ENCODE assay signal across 1 cellular context in genomic region chr12:89709157-89709993, GRCh38.
A peak's percentile ranks its signal among the peaks of the same experiment; 100 is the strongest.
TF ChIP-seq lines count a peak whose summit lies in the region.

No MANE protein-coding gene starts in this region.

TF ChIP-seq in H1, 55 proteins besides CTCF, POLR2A, EP300 and RAD21:
- TF ChIP-seq CHD7 (IDR thresholded peaks at IDR 0.05; ENCODE audit: insufficient replicate concordance, low read length): no peak
- no peak for TF ChIP-seq BRCA1 (IDR thresholded peaks at IDR 0.05; ENCODE audit: low read depth, low read length)
- TF ChIP-seq KDM5A (IDR thresholded peaks at IDR 0.05; ENCODE audit: low read length): no peak
- TF ChIP-seq MAX (IDR thresholded peaks at IDR 0.05): no peak
- no peak for TF ChIP-seq SRF (IDR thresholded peaks at IDR 0.05; ENCODE audit: low read depth, low read length)
- peak; percentile 44 for TF ChIP-seq TAF7 (optimal IDR thresholded peaks at IDR 0.05; ENCODE audit: borderline replicate concordance, low read depth, low read length)
- peak; percentile 93 for TF ChIP-seq PHF8 (conservative IDR thresholded peaks at IDR 0.05; ENCODE audit: low read depth, low read length)
- no peak for TF ChIP-seq KDM4A (IDR thresholded peaks at IDR 0.05; ENCODE audit: low read depth, low read length, severe bottlenecking)
- TF ChIP-seq CBX5 (IDR thresholded peaks at IDR 0.05; ENCODE audit: low read depth, low read length): no peak
- no peak for TF ChIP-seq JUN (IDR thresholded peaks at IDR 0.05; ENCODE audit: low read depth, low read length)
- no peak for TF ChIP-seq GTF2F1 (IDR thresholded peaks at IDR 0.05; ENCODE audit: borderline replicate concordance, low read depth, low read length)
- TF ChIP-seq ATF2 (IDR thresholded peaks at IDR 0.05; ENCODE audit: low read length): no peak
- no peak for TF ChIP-seq SP2 (IDR thresholded peaks at IDR 0.05; ENCODE audit: low read length)
- peak; percentile 36 for TF ChIP-seq NRF1 (IDR thresholded peaks at IDR 0.05; ENCODE audit: low read depth, low read length)
- TF ChIP-seq BACH1 (IDR thresholded peaks at IDR 0.05; ENCODE audit: low read length): no peak
- peak; percentile 90 for TF ChIP-seq USF2 (IDR thresholded peaks at IDR 0.05; ENCODE audit: low read length)
- TF ChIP-seq POLR2AphosphoS5 (IDR thresholded peaks at IDR 0.05; ENCODE audit: low read depth, low read length): peak; percentile 84
- TF ChIP-seq CHD2 (IDR thresholded peaks at IDR 0.05; ENCODE audit: low read length): 0 out of 2 replicates have a peak, but pooled peaks have one; percentile 44
- no peak for TF ChIP-seq EZH2 (IDR thresholded peaks at IDR 0.05; ENCODE audit: low read depth, low read length, severe bottlenecking)
- 0 out of 2 replicates have a peak, but pooled peaks have one; percentile 25 for TF ChIP-seq SP1 (IDR thresholded peaks at IDR 0.05; ENCODE audit: low read depth, low read length)
- no peak for TF ChIP-seq ASH2L (IDR thresholded peaks at IDR 0.05; ENCODE audit: low read length)
- TF ChIP-seq KDM1A (IDR thresholded peaks at IDR 0.05; ENCODE audit: borderline replicate concordance, low read length): no peak
- TF ChIP-seq TAF1 (IDR thresholded peaks at IDR 0.05; ENCODE audit: low read depth, low read length): peak; percentile 54
- TF ChIP-seq BCL11A (IDR thresholded peaks at IDR 0.05; ENCODE audit: low read depth in 2 of 2, low read length in 2 of 2): no peak
- no peak for TF ChIP-seq MAFK (IDR thresholded peaks at IDR 0.05; ENCODE audit: low read depth, low read length)
- no peak for TF ChIP-seq HDAC2 (IDR thresholded peaks at IDR 0.05; ENCODE audit: borderline replicate concordance in 1 of 2, low read depth in 2 of 2, low read length in 2 of 2)
- peak; percentile 19; the same call in 1 of the 2 replicates for TF ChIP-seq ATF3 (IDR thresholded peaks at IDR 0.05; ENCODE audit: insufficient read depth, low read depth, low read length)
- peak; percentile 85; the same call in 1 of the 2 replicates for TF ChIP-seq RBBP5 (IDR thresholded peaks at IDR 0.05; ENCODE audit: borderline replicate concordance, low read depth, low read length)
- no peak for TF ChIP-seq SAP30 (IDR thresholded peaks at IDR 0.05; ENCODE audit: insufficient read depth, insufficient replicate concordance, low read length)
- no peak for TF ChIP-seq JUND (IDR thresholded peaks at IDR 0.05; ENCODE audit: low read length)
- TF ChIP-seq SIN3A (conservative IDR thresholded peaks at IDR 0.05 in 1 of 2, IDR thresholded peaks at IDR 0.05 in 1 of 2; ENCODE audit: low read depth in 1 of 2, low read length in 2 of 2): peak in 1 of 2 experiments; percentile 17; a peak in 1 of 4 replicates
- TF ChIP-seq CREB1 (IDR thresholded peaks at IDR 0.05): peak; percentile 97
